Comparison of ENCODE assay signal across 1 cellular context in genomic region chr2:218221015-218221414, GRCh38.
TF ChIP-seq lines count a peak whose summit lies in the region.

No MANE protein-coding gene starts in this region.

TF ChIP-seq in GM23338, 12 proteins besides CTCF, POLR2A, EP300 and RAD21:
- TF ChIP-seq POLR2AphosphoS5 (IDR thresholded peaks at IDR 0.05; ENCODE audit: low read depth) (no peak), ZNF331 (CRISPR knock-in tag; IDR thresholded peaks at IDR 0.05; ENCODE audit: low read depth) (no peak), STAT1 (IDR thresholded peaks at IDR 0.05; ENCODE audit: unreplicated experiment) (no peak), CREB1 (CRISPR knock-in tag; IDR thresholded peaks at IDR 0.05; ENCODE audit: low read depth) (no peak), REST (IDR thresholded peaks at IDR 0.05; ENCODE audit: unreplicated experiment) (no peak), EZH2 (IDR thresholded peaks at IDR 0.05; ENCODE audit: low read depth, unreplicated experiment) (no peak), NANOG (IDR thresholded peaks at IDR 0.05; ENCODE audit: borderline replicate concordance) (no peak), ZNF114 (CRISPR knock-in tag; IDR thresholded peaks at IDR 0.05) (no peak), JUNB (IDR thresholded peaks at IDR 0.05; ENCODE audit: unreplicated experiment) (no peak), ZNF462 (CRISPR knock-in tag; IDR thresholded peaks at IDR 0.05) (no peak), EZH2phosphoT487 (IDR thresholded peaks at IDR 0.05; ENCODE audit: unreplicated experiment) (no peak)
